Comparison of ENCODE assay signal across 9 cellular contexts in the genomic region with DNA sequence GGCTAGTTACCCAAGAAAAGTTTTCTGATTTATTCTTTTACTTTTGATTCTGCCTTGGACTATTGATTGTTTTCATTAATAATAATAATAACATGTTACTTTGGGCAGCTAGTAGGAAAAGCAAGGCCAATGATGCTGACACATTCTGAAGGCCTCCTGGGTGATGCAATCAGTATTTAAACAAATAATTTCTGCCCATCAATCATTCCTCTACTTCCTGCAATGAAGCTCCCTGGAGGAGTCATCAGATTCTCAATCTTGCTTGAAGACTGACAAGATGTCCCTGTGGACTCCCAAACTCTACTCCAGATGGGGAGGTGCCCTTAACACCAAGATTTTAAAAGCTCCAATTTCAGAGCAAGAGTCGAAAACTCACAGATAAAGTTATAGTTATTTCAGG. TPM values are rescaled to one million over a fixed set of nuclear protein-coding genes. Genes with fewer than 3 reads are reported as not detected.
DNase-seq lines count a peak whose midpoint lies in the region; ATAC-seq, FAIRE-seq and TF ChIP-seq lines count a peak whose summit lies in the region.
"Had no signal": no experiment of that assay in that cellular context is flagged by ENCODE, and none has a peak within 500 bp of the region (broad histone marks: within the 10 kb centered on the region; RNA-seq: fewer than 3 reads in every experiment).

A gene with protein sequence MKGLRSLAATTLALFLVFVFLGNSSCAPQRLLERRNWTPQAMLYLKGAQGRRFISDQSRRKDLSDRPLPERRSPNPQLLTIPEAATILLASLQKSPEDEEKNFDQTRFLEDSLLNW (plus strand): TSS at position 244 of the 400 bp plus-strand sequence. CDS start 177 bp downstream, outside the sequence.

- no peak for FAIRE-seq in keratinocyte (lab: Jason Lieb, UNC)

- WGBS in adipose tissue, 3 donors = 62 to 85% (median 85%) methylated on average over 1 of the region's 1 CpG

- H3K27me3 Mint-ChIP-seq in activated T-cell treated with anti-CD3 and anti-CD28 coated beads, Interleukin-2, amount 50 U/mL, for 4 hours (ENCODE audit: low read depth) = peaks cover 29% of the 10 kb centered on the region
- peaks cover 60% of the 10 kb centered on the region for H3K27me3 Mint-ChIP-seq in type B pancreatic cell

- TF ChIP-seq CTCF in keratinocyte (optimal IDR thresholded peaks at IDR 0.05 in 1 of 3, IDR thresholded peaks at IDR 0.05 in 1 of 3, conservative IDR thresholded peaks at IDR 0.05 in 1 of 3; ENCODE audit: extremely low read depth in 1 of 3, insufficient read depth in 2 of 3, low read length in 3 of 3) = no peak
- no peak for TF ChIP-seq CTCF in type B pancreatic cell (conservative IDR thresholded peaks at IDR 0.05)

- H3K9ac ChIP-seq in keratinocyte (ENCODE audit: control insufficient read depth, extremely low read depth, insufficient read depth, low read length) = no peak within 1 kb of the TSS

- H4K20me1 ChIP-seq in keratinocyte (ENCODE audit: control insufficient read depth, extremely low read depth, insufficient read depth, low read length) = no peaks in the 10 kb centered on the region

- H3K9me3 ChIP-seq in keratinocyte (ENCODE audit: control insufficient read depth, low read depth, low read length) = no peaks in the 10 kb centered on the region

- peak within 1 kb of the TSS; percentile 1 for H3K27ac Mint-ChIP-seq in type B pancreatic cell

- ATAC-seq in activated T-cell treated with anti-CD3 and anti-CD28 coated beads, Interleukin-2, amount 50 U/mL, for 4 hours = no peak
- ATAC-seq in HG03521 (IDR thresholded peaks at IDR 0.05; ENCODE audit: unreplicated experiment) = no peak

- no peaks in the 10 kb centered on the region for H3K79me2 ChIP-seq in keratinocyte (ENCODE audit: control insufficient read depth, insufficient read depth, low read length)

- H3K4me1 ChIP-seq in keratinocyte (ENCODE audit: control insufficient read depth, extremely low read depth, insufficient read depth, low read length) = no peaks in the 10 kb centered on the region

- H3K36me3 Mint-ChIP-seq in activated T-cell treated with anti-CD3 and anti-CD28 coated beads, Interleukin-2, amount 50 U/mL, for 4 hours (ENCODE audit: insufficient read depth) = no peaks in the 10 kb centered on the region
- H3K36me3 Mint-ChIP-seq in type B pancreatic cell = peaks cover 12% of the 10 kb centered on the region

- H3K4me3 ChIP-seq in keratinocyte (ENCODE audit: control insufficient read depth in 2 of 3, extremely low read depth in 1 of 3, insufficient read depth in 2 of 3, low read depth in 1 of 3, low read length in 3 of 3) = peak within 1 kb of the TSS in 1 of 3 experiments; percentile 75

- H3K9me3 Mint-ChIP-seq in activated T-cell treated with anti-CD3 and anti-CD28 coated beads, Interleukin-2, amount 50 U/mL, for 4 hours = peaks cover 11% of the 10 kb centered on the region
- H3K9me3 Mint-ChIP-seq in type B pancreatic cell = no peaks in the 10 kb centered on the region

- H3K4me3 Mint-ChIP-seq in activated T-cell treated with anti-CD3 and anti-CD28 coated beads, Interleukin-2, amount 50 U/mL, for 4 hours = peak within 1 kb of the TSS; percentile 75
- H3K4me3 Mint-ChIP-seq in type B pancreatic cell = peak within 1 kb of the TSS; percentile 84

- peak within 1 kb of the TSS; percentile 90 for H3K4me2 ChIP-seq in keratinocyte (ENCODE audit: control insufficient read depth, extremely low read depth, insufficient read depth, low read depth, low read length)

- H3K27me3 ChIP-seq in keratinocyte (ENCODE audit: control insufficient read depth, extremely low read depth, insufficient read depth, low read length) = peaks cover 27% of the 10 kb centered on the region

- dilution Hi-C loops in keratinocyte (cut with MboI; ENCODE audit: extremely low pct_ligation_motif_present, low sequenced_read_pairs) = no loop called here

- no peak for DNase-seq in activated T-cell treated with anti-CD3 and anti-CD28 coated beads, Interleukin-2, amount 50 U/mL, for 4 hours
- no peak for DNase-seq in activated T-cell treated with anti-CD3 and anti-CD28 coated beads, Interleukin-2, amount 50 U/mL, for 1 hour
- DNase-seq in keratinocyte (ENCODE audit: low read depth, low spot score) (no peak), type B pancreatic cell (ENCODE audit: extremely low spot score, unreplicated experiment) (no peak), NCI-H446 treated with DMSO at 0.1 percent for 48 hours (lab: John Stamatoyannopoulos, UW) (no peak)
- DNase-seq in stimulated activated CD4-positive, alpha-beta T cell treated with anti-CD3 and anti-CD28 coated beads, Interleukin-12 subunit alpha, Interleukin-12 subunit beta, amount 100 ng/mL, for 4 hours = no peak
- DNase-seq: activated effector memory CD4-positive, alpha-beta T cell treated with Interleukin-2 at 50 U/mL for 16 hours had no signal

- no peaks in the 10 kb centered on the region for H3K9me1 ChIP-seq in keratinocyte (ENCODE audit: control insufficient read depth, extremely low read depth, insufficient read depth, low read length)

- H3K27ac ChIP-seq in adipose tissue (ENCODE audit: low read depth, low read length) (no peak within 1 kb of the TSS), keratinocyte (ENCODE audit: control insufficient read depth, insufficient read depth, low read length) (no peak within 1 kb of the TSS)

- no peak within 1 kb of the TSS for H2AFZ ChIP-seq in keratinocyte (ENCODE audit: control insufficient read depth, low read length)

- no peaks in the 10 kb centered on the region for H3K36me3 ChIP-seq in keratinocyte (ENCODE audit: control insufficient read depth in 2 of 2, extremely low read depth in 1 of 2, insufficient read depth in 2 of 2, low read length in 2 of 2)

- peaks cover 11% of the 10 kb centered on the region for H3K4me1 Mint-ChIP-seq in activated T-cell treated with anti-CD3 and anti-CD28 coated beads, Interleukin-2, amount 50 U/mL, for 4 hours (ENCODE audit: low read depth)
- H3K4me1 Mint-ChIP-seq in type B pancreatic cell (ENCODE audit: unreplicated experiment) = peaks cover 3% of the 10 kb centered on the region

RNA-seq across cellular contexts. Expression of the gene that starts here (rescaled TPM):
- total RNA-seq in activated T-cell treated with anti-CD3 and anti-CD28 coated beads, Interleukin-2, amount 50 U/mL, for 4 hours = under 1 TPM; 0.10 to 0.27 (median 0.13) TPM
- 10 to 100 TPM in 2 of 3 donors, 1 to 10 TPM in 1; 9.0 to 21.3 (median 14.1) TPM for polyA plus RNA-seq in adipose tissue
- polyA plus RNA-seq in keratinocyte = 0.07 to 0.12 TPM (median 0.12 TPM) in 3 replicates
- polyA plus RNA-seq in keratinocyte (2011; ENCODE audit: low read depth) = not detected
- 0.12 and 0.18 TPM in 2 replicates for polyA plus RNA-seq in keratinocyte (2011; cell fraction: cytosol; rRNA removed)
- 0.06 TPM in 1 of 2 replicates, not detected in the other for polyA plus RNA-seq in keratinocyte (2011; cell fraction: nucleus; rRNA removed)
- not detected in 2 replicates for polyA plus RNA-seq in keratinocyte (2012; ENCODE audit: low replicate concordance)
- polyA minus RNA-seq in keratinocyte = not detected in 3 replicates
- not detected for polyA minus RNA-seq in keratinocyte (2011; cell fraction: cytosol; rRNA and poly(A)+ RNA removed)
- 0.08 TPM in 1 of 2 replicates, not detected in the other for polyA minus RNA-seq in keratinocyte (2011; cell fraction: nucleus; rRNA and poly(A)+ RNA removed)
- total RNA-seq in type B pancreatic cell (ENCODE audit: low replicate concordance) = 0.71 and 0.87 TPM in 2 replicates

Comparison
In these comparisons a context has a peak if more than half of its experiments do, and no peak if none do; other contexts are left out.
1. RNA of the gene that starts here (polyA plus RNA-seq): 9.0 to 21.3 TPM in adipose tissue; 0.06 to 0.18 TPM in keratinocyte; every median in the first group is over 4 times any median in the second.